In genomic region chr20:5113615-5113986, GRCh38 we compare ENCODE assay signal across 7 cellular contexts. TPM values are rescaled to one million over a fixed set of nuclear protein-coding genes. Genes with fewer than 3 reads are reported as not detected.
DNase-seq lines count a peak whose midpoint lies in the region; ATAC-seq and TF ChIP-seq lines count a peak whose summit lies in the region.

No MANE protein-coding gene starts in this region.

- ATAC-seq in HCT116 = no peak

- no peaks in the 10 kb centered on the region for H3K9me2 ChIP-seq in HCT116 (ENCODE audit: insufficient read depth)

- H3K9ac ChIP-seq in HCT116 (ENCODE audit: low read length) (peak overlapping the region; percentile 85), smooth muscle cell (ENCODE audit: low read depth) (peak overlapping the region; percentile 91)

- H3K36me3 Mint-ChIP-seq in glutamatergic neuron (ENCODE audit: unreplicated experiment) = no peaks in the 10 kb centered on the region

- DNase-seq in HCT116 (ENCODE audit: low read depth, low spot score) (no peak), glutamatergic neuron (no peak), smooth muscle cell (lab: John Stamatoyannopoulos, UW; ENCODE audit: unreplicated experiment) (no peak), AML-193 (lab: John Stamatoyannopoulos, UW) (no peak), Kasumi-1 (lab: John Stamatoyannopoulos, UW) (no peak), dedifferentiated amniotic fluid mesenchymal stem cell (ENCODE audit: extremely low spot score) (no peak)

- H3K36me3 ChIP-seq in HCT116 (ENCODE audit: control insufficient read depth in 1 of 2, insufficient read depth in 2 of 2, low read length in 2 of 2) = peaks cover 62% of the 10 kb centered on the region in 2 experiments
- H3K36me3 ChIP-seq in smooth muscle cell (ENCODE audit: low read depth) = peaks cover 15% of the 10 kb centered on the region

- H4K20me1 ChIP-seq in HCT116 (ENCODE audit: insufficient read depth) (peaks cover 24% of the 10 kb centered on the region; the same call in 1 of the 2 replicates), smooth muscle cell (ENCODE audit: low read depth) (peaks cover 14% of the 10 kb centered on the region)

- no peak for TF ChIP-seq POLR2A in HCT116 (IDR thresholded peaks at IDR 0.05; ENCODE audit: borderline replicate concordance, extremely low read depth, insufficient read depth, insufficient read length)

- H3K4me2 ChIP-seq in HCT116 (ENCODE audit: low read length) (peak overlapping the region; percentile 90), smooth muscle cell (peak overlapping the region; percentile 97)

- peaks cover 8% of the 10 kb centered on the region for H3K4me1 Mint-ChIP-seq in glutamatergic neuron (ENCODE audit: low read depth, unreplicated experiment)

- no peaks in the 10 kb centered on the region for H3K27me3 Mint-ChIP-seq in glutamatergic neuron (ENCODE audit: unreplicated experiment)

- TF ChIP-seq RAD21 in HCT116 (IDR thresholded peaks at IDR 0.05; ENCODE audit: low read depth) = no peak

- H3K27me3 ChIP-seq in HCT116 (ENCODE audit: insufficient read depth, low read length) (no peaks in the 10 kb centered on the region), smooth muscle cell (ENCODE audit: low read depth) (no peaks in the 10 kb centered on the region)

- H3K27ac ChIP-seq in HCT116 (ENCODE audit: low read depth, low read length) (peak overlapping the region; percentile 89), smooth muscle cell (ENCODE audit: low read depth) (peak overlapping the region; percentile 85)

- H3F3A ChIP-seq in smooth muscle cell (ENCODE audit: low read depth) = peaks cover 4% of the 10 kb centered on the region

- RAD21 ChIA-PET in HCT116 (lab: Charles Lee; ENCODE audit: low non-redundant PET in 1 of 2, low total read pairs in 2 of 2, uncharacterized antibody in 2 of 2, unreplicated experiment in 2 of 2) = no interaction called here

- BruUV-seq in HCT116 (replicated peaks; lab: Mats Ljungman, UMichigan) = no TSS peak

- 72% methylated on average over 3 of the region's 3 CpGs for WGBS in smooth muscle cell (ENCODE audit: low lambda C conversion rate)

- H3K9me3 ChIP-seq in HCT116 (ENCODE audit: control insufficient read depth in 1 of 2, insufficient read depth in 1 of 2, low read depth in 1 of 2, low read length in 2 of 2) (no peaks in the 10 kb centered on the region), smooth muscle cell (replicated peaks; ENCODE audit: low read depth) (no peaks in the 10 kb centered on the region)

- H2AFZ ChIP-seq in HCT116 (ENCODE audit: low read depth, low read length, poor library complexity, severe bottlenecking) = no peak overlapping the region
- H2AFZ ChIP-seq in smooth muscle cell (ENCODE audit: low read depth) = peak overlapping the region; percentile 82

- intact Hi-C loops in HCT116 (cut with micrococcal nuclease) = no loop called here

- POLR2A ChIA-PET in HCT116 (lab: Charles Lee) = interaction anchor here (0.6 kb wide), 1 partner anchor 970 kb away, joined by 4 read pairs; no protein-coding TSS in a partner anchor

- TF ChIP-seq CTCF in HCT116 (IDR thresholded peaks at IDR 0.05 in 2 of 3, conservative IDR thresholded peaks at IDR 0.05 in 1 of 3; ENCODE audit: borderline replicate concordance in 1 of 3, insufficient read depth in 1 of 3, low read depth in 2 of 3, low read length in 2 of 3) = no peak
- no peak for TF ChIP-seq CTCF in WI38 (IDR thresholded peaks at IDR 0.05; ENCODE audit: low read depth, low read length)
- no peak for TF ChIP-seq CTCF in glutamatergic neuron (IDR thresholded peaks at IDR 0.05; ENCODE audit: partially characterized antibody, unreplicated experiment)
- TF ChIP-seq CTCF in smooth muscle cell (IDR thresholded peaks at IDR 0.05; ENCODE audit: borderline replicate concordance, insufficient read depth, poor library complexity, severe bottlenecking) = no peak

- CTCF ChIA-PET in HCT116 (lab: Charles Lee) = no interaction called here

- H3K9me3 Mint-ChIP-seq in glutamatergic neuron (ENCODE audit: unreplicated experiment) = peaks cover 8% of the 10 kb centered on the region

- H3K79me2 ChIP-seq in HCT116 (ENCODE audit: insufficient read depth, low read length) (peaks cover 70% of the 10 kb centered on the region), smooth muscle cell (ENCODE audit: low read depth) (peaks cover 42% of the 10 kb centered on the region)

- H3K4me1 ChIP-seq in HCT116 (ENCODE audit: control insufficient read depth in 1 of 2, insufficient read depth in 2 of 2, low read length in 2 of 2) (peaks cover 12 to 39% of the 10 kb centered on the region in 2 experiments), smooth muscle cell (ENCODE audit: low read depth) (peaks cover 24% of the 10 kb centered on the region)

- peak overlapping the region; percentile 87 to 94 for H3K4me3 ChIP-seq in HCT116 (replicated peaks in 1 of 2; ENCODE audit: low read depth in 1 of 2, low read length in 2 of 2)
- peak overlapping the region; percentile 99 for H3K4me3 ChIP-seq in WI38 (ENCODE audit: low read depth, low read length)
- peak overlapping the region; percentile 75 for H3K4me3 ChIP-seq in smooth muscle cell

- H3K27ac Mint-ChIP-seq in glutamatergic neuron (ENCODE audit: unreplicated experiment) = peak overlapping the region; percentile 76

- H3K4me3 Mint-ChIP-seq in glutamatergic neuron (ENCODE audit: unreplicated experiment) = peak overlapping the region; percentile 97

TF ChIP-seq in HCT116, 20 proteins besides CTCF, POLR2A, EP300 and RAD21:
- TF ChIP-seq YY1 (IDR thresholded peaks at IDR 0.05; ENCODE audit: extremely low read depth, insufficient replicate concordance, low read depth, low read length) (no peak), ZNF274 (IDR thresholded peaks at IDR 0.05; ENCODE audit: low read depth, low read length) (no peak), ZBTB33 (IDR thresholded peaks at IDR 0.05; ENCODE audit: extremely low read depth, insufficient replicate concordance, low read length) (no peak), EZH2 (IDR thresholded peaks at IDR 0.05) (no peak), SP1 (IDR thresholded peaks at IDR 0.05; ENCODE audit: low read depth) (no peak)

RNA-seq across cellular contexts. Expression of gene TMEM230, which starts 0.7 kb away (rescaled TPM):
- 75.5 TPM for total RNA-seq in HCT116 (2021; ENCODE audit: unreplicated experiment)
- polyA plus RNA-seq in HCT116 (2012) = 44.0 and 62.3 TPM in 2 replicates
- total RNA-seq in glutamatergic neuron (ENCODE audit: unreplicated experiment) = 78.2 TPM
- total RNA-seq in smooth muscle cell = 102 and 107 TPM in 2 replicates
- 104 and 117 TPM in 2 replicates for polyA plus RNA-seq in smooth muscle cell

RNA-seq across cellular contexts. Expression of gene PCNA, which starts 6.2 kb away (rescaled TPM):
- total RNA-seq in HCT116 (2021; ENCODE audit: unreplicated experiment) (273 TPM), glutamatergic neuron (ENCODE audit: unreplicated experiment) (43.3 TPM), smooth muscle cell (168 and 178 TPM in 2 replicates)
- 135 and 150 TPM in 2 replicates for polyA plus RNA-seq in HCT116 (2012)
- polyA plus RNA-seq in smooth muscle cell = 75.2 and 78.7 TPM in 2 replicates

RNA-seq across cellular contexts. Expression of gene CDS2, which starts 13.2 kb away (rescaled TPM):
- total RNA-seq in HCT116 (2021; ENCODE audit: unreplicated experiment) (37.5 TPM), glutamatergic neuron (ENCODE audit: unreplicated experiment) (153 TPM), smooth muscle cell (20.3 and 24.9 TPM in 2 replicates)
- 15.3 and 16.3 TPM in 2 replicates for polyA plus RNA-seq in HCT116 (2012)
- 25.9 and 32.4 TPM in 2 replicates for polyA plus RNA-seq in smooth muscle cell
